Comparison of ENCODE assay signal across 20 cellular contexts in genomic region chr6:54987906-54988305, GRCh38.
A peak's percentile ranks its signal among the peaks of the same experiment; 100 is the strongest.
DNase-seq lines count a peak whose midpoint lies in the region; ATAC-seq, FAIRE-seq and TF ChIP-seq lines count a peak whose summit lies in the region.
"Had no signal": no experiment of that assay in that cellular context is flagged by ENCODE, and none has a peak within 500 bp of the region (broad histone marks: within the 10 kb centered on the region; RNA-seq: fewer than 3 reads in every experiment).

No MANE protein-coding gene starts in this region.

- RAD21 ChIA-PET in HCT116 (lab: Charles Lee; ENCODE audit: low non-redundant PET in 1 of 2, low total read pairs in 2 of 2, uncharacterized antibody in 2 of 2, unreplicated experiment in 2 of 2) = no interaction called here

- CTCF ChIA-PET in HCT116 (lab: Charles Lee) = no interaction called here

- TF ChIP-seq POLR2A in HCT116 (IDR thresholded peaks at IDR 0.05; ENCODE audit: borderline replicate concordance, extremely low read depth, insufficient read depth, insufficient read length) = no peak

- intact Hi-C loops in HCT116 (cut with micrococcal nuclease) = no loop called here

- TF ChIP-seq CTCF in HCT116 (IDR thresholded peaks at IDR 0.05 in 2 of 3, conservative IDR thresholded peaks at IDR 0.05 in 1 of 3; ENCODE audit: borderline replicate concordance in 1 of 3, insufficient read depth in 1 of 3, low read depth in 2 of 3, low read length in 2 of 3) = no peak
- TF ChIP-seq CTCF in type B pancreatic cell (conservative IDR thresholded peaks at IDR 0.05) = no peak

- POLR2A ChIA-PET in HCT116 (lab: Charles Lee) = no interaction called here

- H4K20me1 ChIP-seq in HCT116 (ENCODE audit: insufficient read depth) = no peaks in the 10 kb centered on the region

- H3K79me2 ChIP-seq in HCT116 (ENCODE audit: insufficient read depth, low read length) = no peaks in the 10 kb centered on the region

- H3K4me2 ChIP-seq in HCT116 (ENCODE audit: low read length) = peak overlapping the region; percentile 46

- no TSS peak for BruUV-seq in HCT116 (replicated peaks; lab: Mats Ljungman, UMichigan)

- H2AFZ ChIP-seq in HCT116 (ENCODE audit: low read depth, low read length, poor library complexity, severe bottlenecking) = peak overlapping the region; percentile 20

- H3K4me3 Mint-ChIP-seq in type B pancreatic cell = no peak overlapping the region
- H3K4me3 Mint-ChIP-seq in stimulated activated naive B cell treated with anti-CD40 and anti-IgM and Interleukin-4, amounts not matched to agents 10 μg/mL and 1 μg/mL and 100 μg/mL, for 72 hours = no peak overlapping the region
- H3K4me3 Mint-ChIP-seq: CD4-positive, CD25-positive, alpha-beta regulatory T cell; CD8-positive, alpha-beta memory T cell; H9 had no signal

- no peaks in the 10 kb centered on the region for H3K4me1 Mint-ChIP-seq in type B pancreatic cell (ENCODE audit: unreplicated experiment)
- no peaks in the 10 kb centered on the region for H3K4me1 Mint-ChIP-seq in stimulated activated naive B cell treated with anti-CD40 and anti-IgM and Interleukin-4, amounts not matched to agents 10 μg/mL and 1 μg/mL and 100 μg/mL, for 72 hours
- H3K4me1 Mint-ChIP-seq: CD4-positive, CD25-positive, alpha-beta regulatory T cell; CD8-positive, alpha-beta memory T cell had no signal

- peak; percentile 89 for ATAC-seq in HCT116
- ATAC-seq in esophagus mucosa = peak; percentile 36
- ATAC-seq in GM21447 (IDR thresholded peaks at IDR 0.05; ENCODE audit: unreplicated experiment) = no peak
- no peak for ATAC-seq in stimulated activated naive B cell treated with anti-CD40 and anti-IgM and Interleukin-4, amounts not matched to agents 10 μg/mL and 1 μg/mL and 100 μg/mL, for 72 hours (replicated peaks)
- ATAC-seq: K562 had no signal

- H3K4me1 ChIP-seq in HCT116 (ENCODE audit: control insufficient read depth in 1 of 2, insufficient read depth in 2 of 2, low read length in 2 of 2) (peaks cover 0 to 17% of the 10 kb centered on the region in 2 experiments; a peak in 3 of 4 replicates), small intestine (ENCODE audit: control insufficient read depth in 2 of 2, insufficient read depth in 1 of 2, low read depth in 1 of 2, low read length in 1 of 2) (no peaks in the 10 kb centered on the region)
- H3K4me1 ChIP-seq: BE2C had no signal

- H3K27me3 Mint-ChIP-seq in type B pancreatic cell = no peaks in the 10 kb centered on the region
- H3K27me3 Mint-ChIP-seq in stimulated activated naive B cell treated with anti-CD40 and anti-IgM and Interleukin-4, amounts not matched to agents 10 μg/mL and 1 μg/mL and 100 μg/mL, for 72 hours = no peaks in the 10 kb centered on the region
- H3K27me3 Mint-ChIP-seq: CD4-positive, CD25-positive, alpha-beta regulatory T cell; CD8-positive, alpha-beta memory T cell had no signal

- H3K4me3 ChIP-seq in HCT116 (replicated peaks in 1 of 2; ENCODE audit: low read depth in 1 of 2, low read length in 2 of 2) (no peak overlapping the region), small intestine (ENCODE audit: low read depth in 1 of 2, low read length in 2 of 2) (no peak overlapping the region)
- H3K4me3 ChIP-seq: K562 had no signal

- no peak for TF ChIP-seq RAD21 in HCT116 (IDR thresholded peaks at IDR 0.05; ENCODE audit: low read depth)

- H3K27ac ChIP-seq in HCT116 (ENCODE audit: low read depth, low read length) (no peak overlapping the region), small intestine (ENCODE audit: low read depth in 1 of 2, low read length in 1 of 2) (no peak overlapping the region)

- peak; percentile 26 for FAIRE-seq in small intestine (lab: Jason Lieb, UNC)
- FAIRE-seq: A204.1, H1, K562 had no signal

- DNase-seq in HCT116 (ENCODE audit: low read depth, low spot score) (no peak), NCI-H69 (lab: John Stamatoyannopoulos, UW) (peak; percentile 9), small intestine (peak; percentile 89), type B pancreatic cell (ENCODE audit: extremely low spot score, unreplicated experiment) (no peak)
- no peak for DNase-seq in stimulated activated naive B cell treated with anti-CD40 and anti-IgM and Interleukin-4, amounts not matched to agents 10 μg/mL and 1 μg/mL and 100 μg/mL, for 72 hours
- DNase-seq: ACHN; BE2C; C1 segment of cervical spinal cord; Caco-2; CD4-positive, CD25-positive, alpha-beta regulatory T cell; CD8-positive, alpha-beta memory T cell; DMS153; DMS79; GF-D8; H9 had no signal

- H3K9me3 Mint-ChIP-seq in type B pancreatic cell = peaks cover 4% of the 10 kb centered on the region
- peaks cover 17 to 21% of the 10 kb centered on the region in 2 donors for H3K9me3 Mint-ChIP-seq in stimulated activated naive B cell treated with anti-CD40 and anti-IgM and Interleukin-4, amounts not matched to agents 10 μg/mL and 1 μg/mL and 100 μg/mL, for 72 hours

- no peak overlapping the region for H3K9ac ChIP-seq in HCT116 (ENCODE audit: low read length)

- no peaks in the 10 kb centered on the region for H3K9me3 ChIP-seq in HCT116 (ENCODE audit: control insufficient read depth in 1 of 2, insufficient read depth in 1 of 2, low read depth in 1 of 2, low read length in 2 of 2)
- H3K9me3 ChIP-seq in small intestine (ENCODE audit: control insufficient read depth, low read depth) = no peaks in the 10 kb centered on the region
- H3K9me3 ChIP-seq: BE2C, Caco-2 had no signal

- H3K36me3 ChIP-seq in HCT116 (ENCODE audit: control insufficient read depth in 1 of 2, insufficient read depth in 2 of 2, low read length in 2 of 2) (no peaks in the 10 kb centered on the region), small intestine (ENCODE audit: control insufficient read depth in 2 of 2, insufficient read depth in 2 of 2, low read length in 2 of 2) (no peaks in the 10 kb centered on the region)
- H3K36me3 ChIP-seq: BE2C had no signal

- H3K36me3 Mint-ChIP-seq in type B pancreatic cell = no peaks in the 10 kb centered on the region
- no peaks in the 10 kb centered on the region for H3K36me3 Mint-ChIP-seq in stimulated activated naive B cell treated with anti-CD40 and anti-IgM and Interleukin-4, amounts not matched to agents 10 μg/mL and 1 μg/mL and 100 μg/mL, for 72 hours
- H3K36me3 Mint-ChIP-seq: CD4-positive, CD25-positive, alpha-beta regulatory T cell; CD8-positive, alpha-beta memory T cell had no signal

- H3K27ac Mint-ChIP-seq in type B pancreatic cell = no peak overlapping the region
- H3K27ac Mint-ChIP-seq in stimulated activated naive B cell treated with anti-CD40 and anti-IgM and Interleukin-4, amounts not matched to agents 10 μg/mL and 1 μg/mL and 100 μg/mL, for 72 hours = no peak overlapping the region
- H3K27ac Mint-ChIP-seq: CD4-positive, CD25-positive, alpha-beta regulatory T cell; CD8-positive, alpha-beta memory T cell; H9 had no signal

- H3K9me2 ChIP-seq in HCT116 (ENCODE audit: insufficient read depth) = no peaks in the 10 kb centered on the region

- no peaks in the 10 kb centered on the region for H3K27me3 ChIP-seq in HCT116 (ENCODE audit: insufficient read depth, low read length)
- no peaks in the 10 kb centered on the region for H3K27me3 ChIP-seq in small intestine (ENCODE audit: control insufficient read depth in 2 of 2, insufficient read depth in 2 of 2, low read length in 2 of 2)
- H3K27me3 ChIP-seq: BE2C had no signal

TF ChIP-seq in HCT116, 20 proteins besides CTCF, POLR2A, EP300 and RAD21:
- TF ChIP-seq SP1 (IDR thresholded peaks at IDR 0.05; ENCODE audit: low read depth) = no peak; the same call in 1 of the 2 replicates
- TF ChIP-seq EZH2phosphoT487 (IDR thresholded peaks at IDR 0.05; ENCODE audit: borderline replicate concordance) = no peak
- no peak for TF ChIP-seq ELF1 (IDR thresholded peaks at IDR 0.05; ENCODE audit: borderline replicate concordance, low read depth)
- peak; percentile 35 for TF ChIP-seq TCF7L2 (IDR thresholded peaks at IDR 0.05; ENCODE audit: borderline replicate concordance, extremely low read depth, insufficient read depth, insufficient read length)
- TF ChIP-seq JUND (IDR thresholded peaks at IDR 0.05) = peak; percentile 17; the same call in 1 of the 2 replicates

Comparison
In these comparisons a context has a peak if more than half of its experiments do, and no peak if none do; other contexts are left out.
1. ATAC-seq: peak in HCT116 (single experiment) and esophagus mucosa (single experiment); none in GM21447 (single experiment) and stimulated activated naive B cell treated with anti-CD40 and anti-IgM and Interleukin-4, amounts not matched to agents 10 μg/mL and 1 μg/mL and 100 μg/mL, for 72 hours (0 of 2).
2. DNase-seq: peak in NCI-H69 (single experiment) and small intestine (single experiment); none in HCT116 (single experiment), type B pancreatic cell (single experiment) and stimulated activated naive B cell treated with anti-CD40 and anti-IgM and Interleukin-4, amounts not matched to agents 10 μg/mL and 1 μg/mL and 100 μg/mL, for 72 hours (single experiment).